ENCODE assay signal across 9 cellular contexts in the genomic region with DNA sequence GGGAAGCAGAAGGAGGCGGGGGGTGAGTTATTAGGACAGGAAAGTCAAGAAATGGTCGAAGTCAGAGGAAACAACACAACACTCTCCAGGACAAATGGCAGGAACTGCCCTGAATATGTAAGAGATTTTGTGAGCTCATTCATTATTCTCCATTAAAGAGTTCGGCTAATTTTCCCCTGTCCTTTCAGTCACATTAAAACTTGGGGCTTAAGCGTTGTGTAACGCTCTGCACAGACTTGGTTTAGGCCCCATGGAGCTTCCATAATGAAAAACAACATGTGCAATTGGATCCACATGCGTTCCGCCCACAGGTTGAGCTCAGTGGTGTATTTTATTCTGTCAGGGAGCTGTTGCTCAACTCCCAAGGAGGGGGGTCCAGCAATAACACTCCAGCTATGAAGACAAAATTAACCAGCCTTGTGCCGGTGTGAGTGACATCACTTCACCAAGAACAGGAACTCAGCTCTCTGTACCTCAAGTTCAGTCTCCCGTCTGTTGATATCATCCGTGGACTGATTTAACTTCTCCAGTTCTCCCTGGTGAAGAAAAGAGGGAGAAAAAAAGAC. TPM values are rescaled to one million over a fixed set of nuclear protein-coding genes. Genes with fewer than 3 reads are reported as not detected.
DNase-seq lines count a peak whose midpoint lies in the region; ATAC-seq, FAIRE-seq and TF ChIP-seq lines count a peak whose summit lies in the region.
"Had no signal": no experiment of that assay in that cellular context is flagged by ENCODE, and none has a peak within 500 bp of the region (broad histone marks: within the 10 kb centered on the region; RNA-seq: fewer than 3 reads in every experiment).

No MANE protein-coding gene starts in this region.

- peaks cover 19% of the 10 kb centered on the region for H3K27me3 Mint-ChIP-seq in activated CD8-positive, alpha-beta T cell treated with anti-CD3 and anti-CD28 coated beads, Interleukin-2, amount 10 ng/mL, durations not matched to agents 7 days and 5 days (ENCODE audit: low read depth)

- peak; percentile 26 for DNase-seq in GM12865 (ENCODE audit: low read depth)
- peak; percentile 54 for DNase-seq in RPMI8226
- DNase-seq in skeletal muscle cell (ENCODE audit: low read depth), result peak; percentile 94
- DNase-seq in activated CD8-positive, alpha-beta T cell treated with anti-CD3 and anti-CD28 coated beads, Interleukin-2, amount 10 ng/mL, durations not matched to agents 7 days and 5 days, result no peak
- no peak for DNase-seq in effector CD4-positive, alpha-beta T cell
- DNase-seq in left colon, result no peak
- no peak for DNase-seq in D721Med (ENCODE audit: insufficient read length, low spot score)

- peak; percentile 70 for ATAC-seq in gastroesophageal sphincter
- no peak for ATAC-seq in activated CD8-positive, alpha-beta T cell treated with anti-CD3 and anti-CD28 coated beads, Interleukin-2, amount 10 ng/mL, durations not matched to agents 7 days and 5 days
- ATAC-seq in left colon, result no peak

- no peak for FAIRE-seq in D721Med (lab: Jason Lieb, UNC)
- FAIRE-seq: H54 had no signal

- H3K4me3 ChIP-seq in GM12865 (ENCODE audit: low read depth, low read length) (peak overlapping the region; percentile 79), gastroesophageal sphincter (peak overlapping the region in 1 of 2 donors; percentile 90), skeletal muscle cell (ENCODE audit: low read depth, low read length) (peak overlapping the region; percentile 91)

- H3K27me3 ChIP-seq in gastroesophageal sphincter, result no peaks in the 10 kb centered on the region

- no peaks in the 10 kb centered on the region for H3K9me3 ChIP-seq in gastroesophageal sphincter

- intact Hi-C loops in left colon (cut with DNase I, micrococcal nuclease), result loop anchor here (5.0 to 10.0 kb wide), 2 partner anchors 45 to 63 kb away; no protein-coding TSS in a partner anchor

- TF ChIP-seq POLR2A in gastroesophageal sphincter (IDR thresholded peaks at IDR 0.05), result no peak

- no peaks in the 10 kb centered on the region for H3K36me3 ChIP-seq in gastroesophageal sphincter

- peaks cover 39% of the 10 kb centered on the region for H3K4me1 Mint-ChIP-seq in activated CD8-positive, alpha-beta T cell treated with anti-CD3 and anti-CD28 coated beads, Interleukin-2, amount 10 ng/mL, durations not matched to agents 7 days and 5 days (ENCODE audit: low read depth)

- peak overlapping the region in 3 of 4 donors; percentile 63 to 90 (median 86) for H3K27ac ChIP-seq in gastroesophageal sphincter

- no peak overlapping the region for H3K27ac Mint-ChIP-seq in activated CD8-positive, alpha-beta T cell treated with anti-CD3 and anti-CD28 coated beads, Interleukin-2, amount 10 ng/mL, durations not matched to agents 7 days and 5 days

- peaks cover 0 to 73% (median 25%) of the 10 kb centered on the region in 3 donors for H3K4me1 ChIP-seq in gastroesophageal sphincter

- TF ChIP-seq CTCF in GM12865 (IDR thresholded peaks at IDR 0.05; ENCODE audit: insufficient read depth, low read depth, low read length, missing control alignments), result no peak
- no peak for TF ChIP-seq CTCF in gastroesophageal sphincter (IDR thresholded peaks at IDR 0.05)
- TF ChIP-seq CTCF in D721Med (IDR thresholded peaks at IDR 0.05; ENCODE audit: insufficient read depth, missing control alignments), result no peak

- no peaks in the 10 kb centered on the region for H3K9me3 Mint-ChIP-seq in activated CD8-positive, alpha-beta T cell treated with anti-CD3 and anti-CD28 coated beads, Interleukin-2, amount 10 ng/mL, durations not matched to agents 7 days and 5 days (ENCODE audit: insufficient read depth)

- no peak for TF ChIP-seq EP300 in gastroesophageal sphincter (IDR thresholded peaks at IDR 0.05)

- peaks cover 31% of the 10 kb centered on the region for H3K36me3 Mint-ChIP-seq in activated CD8-positive, alpha-beta T cell treated with anti-CD3 and anti-CD28 coated beads, Interleukin-2, amount 10 ng/mL, durations not matched to agents 7 days and 5 days (ENCODE audit: low read depth)

- 59 to 62% methylated on average over 4 to 10 of the region's 10 CpGs for WGBS in gastroesophageal sphincter (ENCODE audit: low coverage in 1 of 2), 2 donors

- POLR2A ChIA-PET in activated CD8-positive, alpha-beta T cell treated with anti-CD3 and anti-CD28 coated beads, Interleukin-2, amount 10 ng/mL, durations not matched to agents 7 days and 5 days (lab: Charles Lee), result interaction anchor here (1.2 kb wide), 1 partner anchor 232 kb away, joined by 4 read pairs; a partner anchor contains a TSS

- H3K4me3 Mint-ChIP-seq in activated CD8-positive, alpha-beta T cell treated with anti-CD3 and anti-CD28 coated beads, Interleukin-2, amount 10 ng/mL, durations not matched to agents 7 days and 5 days, result no peak overlapping the region

- CTCF ChIA-PET in activated CD8-positive, alpha-beta T cell treated with anti-CD3 and anti-CD28 coated beads, Interleukin-2, amount 10 ng/mL, durations not matched to agents 7 days and 5 days (lab: Charles Lee), result interaction anchor here (0.7 to 10.6 kb wide), 10 partner anchors 9 to 75 kb away, joined by 3 to 168 read pairs (median 6); no protein-coding TSS in a partner anchor

RNA-seq across cellular contexts. Expression of a gene that starts 2.3 kb away (rescaled TPM):
- total RNA-seq in gastroesophageal sphincter (10 to 100 TPM; 23.5 to 56.4 (median 35.0) TPM), left colon (10 to 100 TPM in 1 of 2 donors, 1 to 10 TPM in 1; 7.6 to 12.1 TPM)
- 10 to 100 TPM; 12.6 to 15.0 TPM for total RNA-seq in activated CD8-positive, alpha-beta T cell treated with anti-CD3 and anti-CD28 coated beads, Interleukin-2, amount 10 ng/mL, durations not matched to agents 7 days and 5 days

Comparison
In these comparisons a context has a peak if more than half of its experiments do, and no peak if none do; other contexts are left out.
1. DNase-seq: peak in GM12865 (single experiment), RPMI8226 (single experiment) and skeletal muscle cell (single experiment); none in activated CD8-positive, alpha-beta T cell treated with anti-CD3 and anti-CD28 coated beads, Interleukin-2, amount 10 ng/mL, durations not matched to agents 7 days and 5 days (single experiment), effector CD4-positive, alpha-beta T cell (single experiment), left colon (0 of 2) and D721Med (single experiment).